1 cellular context compared by ENCODE assay signal in genomic region chr4:1035510-1035909, GRCh38.
TF ChIP-seq lines count a peak whose summit lies in the region.

No MANE protein-coding gene starts in this region.

TF ChIP-seq in HepG2, 621 proteins besides CTCF, POLR2A, EP300 and RAD21 (continued from another document and continues in another):
- TF ChIP-seq CREM (IDR thresholded peaks at IDR 0.05), result no peak
- no peak for TF ChIP-seq CREM (CRISPR knock-in tag; IDR thresholded peaks at IDR 0.05)
- TF ChIP-seq ZSCAN30 (CRISPR knock-in tag; IDR thresholded peaks at IDR 0.05), result no peak
- peak; percentile 62; the same call in 1 of the 2 replicates for TF ChIP-seq PHF21A (CRISPR knock-in tag; IDR thresholded peaks at IDR 0.05)
- TF ChIP-seq SP5 (CRISPR knock-in tag; IDR thresholded peaks at IDR 0.05; ENCODE audit: borderline replicate concordance, low read depth), result no peak
- TF ChIP-seq, protein P1, sequence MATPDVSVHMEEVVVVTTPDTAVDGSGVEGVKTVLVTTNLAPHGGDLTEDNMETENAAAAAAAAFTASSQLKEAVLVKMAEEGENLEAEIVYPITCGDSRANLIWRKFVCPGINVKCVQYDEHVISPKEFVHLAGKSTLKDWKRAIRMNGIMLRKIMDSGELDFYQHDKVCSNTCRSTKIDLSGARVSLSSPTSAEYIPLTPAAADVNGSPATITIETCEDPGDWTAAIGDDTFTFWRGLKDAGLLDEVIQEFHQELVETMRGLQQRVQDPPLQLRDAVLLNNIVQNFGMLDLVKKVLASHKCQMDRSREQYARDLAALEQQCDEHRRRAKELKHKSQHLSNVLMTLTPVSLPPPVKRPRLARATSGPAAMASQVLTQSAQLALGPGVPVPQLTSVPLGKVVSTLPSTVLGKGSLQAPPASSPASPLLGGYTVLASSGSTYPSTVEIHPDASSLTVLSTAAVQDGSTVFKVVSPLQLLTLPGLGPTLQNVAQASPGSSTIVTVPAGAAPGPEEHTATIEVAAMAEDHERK (CRISPR knock-in tag; IDR thresholded peaks at IDR 0.05; ENCODE audit: low read depth), result no peak
- TF ChIP-seq, protein P2, sequence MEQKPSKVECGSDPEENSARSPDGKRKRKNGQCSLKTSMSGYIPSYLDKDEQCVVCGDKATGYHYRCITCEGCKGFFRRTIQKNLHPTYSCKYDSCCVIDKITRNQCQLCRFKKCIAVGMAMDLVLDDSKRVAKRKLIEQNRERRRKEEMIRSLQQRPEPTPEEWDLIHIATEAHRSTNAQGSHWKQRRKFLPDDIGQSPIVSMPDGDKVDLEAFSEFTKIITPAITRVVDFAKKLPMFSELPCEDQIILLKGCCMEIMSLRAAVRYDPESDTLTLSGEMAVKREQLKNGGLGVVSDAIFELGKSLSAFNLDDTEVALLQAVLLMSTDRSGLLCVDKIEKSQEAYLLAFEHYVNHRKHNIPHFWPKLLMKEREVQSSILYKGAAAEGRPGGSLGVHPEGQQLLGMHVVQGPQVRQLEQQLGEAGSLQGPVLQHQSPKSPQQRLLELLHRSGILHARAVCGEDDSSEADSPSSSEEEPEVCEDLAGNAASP (CRISPR knock-in tag; IDR thresholded peaks at IDR 0.05; ENCODE audit: borderline replicate concordance), result no peak
- TF ChIP-seq BCL6 (CRISPR knock-in tag; IDR thresholded peaks at IDR 0.05), result peak; percentile 61
- TF ChIP-seq, protein P3, sequence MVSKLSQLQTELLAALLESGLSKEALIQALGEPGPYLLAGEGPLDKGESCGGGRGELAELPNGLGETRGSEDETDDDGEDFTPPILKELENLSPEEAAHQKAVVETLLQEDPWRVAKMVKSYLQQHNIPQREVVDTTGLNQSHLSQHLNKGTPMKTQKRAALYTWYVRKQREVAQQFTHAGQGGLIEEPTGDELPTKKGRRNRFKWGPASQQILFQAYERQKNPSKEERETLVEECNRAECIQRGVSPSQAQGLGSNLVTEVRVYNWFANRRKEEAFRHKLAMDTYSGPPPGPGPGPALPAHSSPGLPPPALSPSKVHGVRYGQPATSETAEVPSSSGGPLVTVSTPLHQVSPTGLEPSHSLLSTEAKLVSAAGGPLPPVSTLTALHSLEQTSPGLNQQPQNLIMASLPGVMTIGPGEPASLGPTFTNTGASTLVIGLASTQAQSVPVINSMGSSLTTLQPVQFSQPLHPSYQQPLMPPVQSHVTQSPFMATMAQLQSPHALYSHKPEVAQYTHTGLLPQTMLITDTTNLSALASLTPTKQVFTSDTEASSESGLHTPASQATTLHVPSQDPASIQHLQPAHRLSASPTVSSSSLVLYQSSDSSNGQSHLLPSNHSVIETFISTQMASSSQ (IDR thresholded peaks at IDR 0.05; ENCODE audit: low read depth), result no peak
- TF ChIP-seq, protein P3 (CRISPR knock-in tag; IDR thresholded peaks at IDR 0.05; ENCODE audit: borderline replicate concordance), result no peak
- TF ChIP-seq ZBTB2 (CRISPR knock-in tag; IDR thresholded peaks at IDR 0.05; ENCODE audit: low read depth), result no peak
- no peak for TF ChIP-seq PRDM10 (CRISPR knock-in tag; IDR thresholded peaks at IDR 0.05; ENCODE audit: low read depth)
- TF ChIP-seq, protein P4, sequence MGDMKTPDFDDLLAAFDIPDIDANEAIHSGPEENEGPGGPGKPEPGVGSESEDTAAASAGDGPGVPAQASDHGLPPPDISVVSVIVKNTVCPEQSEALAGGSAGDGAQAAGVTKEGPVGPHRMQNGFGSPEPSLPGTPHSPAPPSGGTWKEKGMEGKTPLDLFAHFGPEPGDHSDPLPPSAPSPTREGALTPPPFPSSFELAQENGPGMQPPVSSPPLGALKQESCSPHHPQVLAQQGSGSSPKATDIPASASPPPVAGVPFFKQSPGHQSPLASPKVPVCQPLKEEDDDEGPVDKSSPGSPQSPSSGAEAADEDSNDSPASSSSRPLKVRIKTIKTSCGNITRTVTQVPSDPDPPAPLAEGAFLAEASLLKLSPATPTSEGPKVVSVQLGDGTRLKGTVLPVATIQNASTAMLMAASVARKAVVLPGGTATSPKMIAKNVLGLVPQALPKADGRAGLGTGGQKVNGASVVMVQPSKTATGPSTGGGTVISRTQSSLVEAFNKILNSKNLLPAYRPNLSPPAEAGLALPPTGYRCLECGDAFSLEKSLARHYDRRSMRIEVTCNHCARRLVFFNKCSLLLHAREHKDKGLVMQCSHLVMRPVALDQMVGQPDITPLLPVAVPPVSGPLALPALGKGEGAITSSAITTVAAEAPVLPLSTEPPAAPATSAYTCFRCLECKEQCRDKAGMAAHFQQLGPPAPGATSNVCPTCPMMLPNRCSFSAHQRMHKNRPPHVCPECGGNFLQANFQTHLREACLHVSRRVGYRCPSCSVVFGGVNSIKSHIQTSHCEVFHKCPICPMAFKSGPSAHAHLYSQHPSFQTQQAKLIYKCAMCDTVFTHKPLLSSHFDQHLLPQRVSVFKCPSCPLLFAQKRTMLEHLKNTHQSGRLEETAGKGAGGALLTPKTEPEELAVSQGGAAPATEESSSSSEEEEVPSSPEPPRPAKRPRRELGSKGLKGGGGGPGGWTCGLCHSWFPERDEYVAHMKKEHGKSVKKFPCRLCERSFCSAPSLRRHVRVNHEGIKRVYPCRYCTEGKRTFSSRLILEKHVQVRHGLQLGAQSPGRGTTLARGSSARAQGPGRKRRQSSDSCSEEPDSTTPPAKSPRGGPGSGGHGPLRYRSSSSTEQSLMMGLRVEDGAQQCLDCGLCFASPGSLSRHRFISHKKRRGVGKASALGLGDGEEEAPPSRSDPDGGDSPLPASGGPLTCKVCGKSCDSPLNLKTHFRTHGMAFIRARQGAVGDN (CRISPR knock-in tag; IDR thresholded peaks at IDR 0.05), result peak; percentile 57
- no peak for TF ChIP-seq ZNF362 (CRISPR knock-in tag; IDR thresholded peaks at IDR 0.05; ENCODE audit: borderline replicate concordance)
- TF ChIP-seq TMF1 (CRISPR knock-in tag; IDR thresholded peaks at IDR 0.05; ENCODE audit: low read depth), result no peak
- no peak for TF ChIP-seq SOX13 (IDR thresholded peaks at IDR 0.05)
- TF ChIP-seq SOX13 (CRISPR knock-in tag; conservative IDR thresholded peaks at IDR 0.05 in 1 of 2, IDR thresholded peaks at IDR 0.05 in 1 of 2), result peak in 1 of 2 experiments; percentile 46; a peak in 2 of 4 replicates
- TF ChIP-seq, protein P5, sequence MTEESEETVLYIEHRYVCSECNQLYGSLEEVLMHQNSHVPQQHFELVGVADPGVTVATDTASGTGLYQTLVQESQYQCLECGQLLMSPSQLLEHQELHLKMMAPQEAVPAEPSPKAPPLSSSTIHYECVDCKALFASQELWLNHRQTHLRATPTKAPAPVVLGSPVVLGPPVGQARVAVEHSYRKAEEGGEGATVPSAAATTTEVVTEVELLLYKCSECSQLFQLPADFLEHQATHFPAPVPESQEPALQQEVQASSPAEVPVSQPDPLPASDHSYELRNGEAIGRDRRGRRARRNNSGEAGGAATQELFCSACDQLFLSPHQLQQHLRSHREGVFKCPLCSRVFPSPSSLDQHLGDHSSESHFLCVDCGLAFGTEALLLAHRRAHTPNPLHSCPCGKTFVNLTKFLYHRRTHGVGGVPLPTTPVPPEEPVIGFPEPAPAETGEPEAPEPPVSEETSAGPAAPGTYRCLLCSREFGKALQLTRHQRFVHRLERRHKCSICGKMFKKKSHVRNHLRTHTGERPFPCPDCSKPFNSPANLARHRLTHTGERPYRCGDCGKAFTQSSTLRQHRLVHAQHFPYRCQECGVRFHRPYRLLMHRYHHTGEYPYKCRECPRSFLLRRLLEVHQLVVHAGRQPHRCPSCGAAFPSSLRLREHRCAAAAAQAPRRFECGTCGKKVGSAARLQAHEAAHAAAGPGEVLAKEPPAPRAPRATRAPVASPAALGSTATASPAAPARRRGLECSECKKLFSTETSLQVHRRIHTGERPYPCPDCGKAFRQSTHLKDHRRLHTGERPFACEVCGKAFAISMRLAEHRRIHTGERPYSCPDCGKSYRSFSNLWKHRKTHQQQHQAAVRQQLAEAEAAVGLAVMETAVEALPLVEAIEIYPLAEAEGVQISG (CRISPR knock-in tag; IDR thresholded peaks at IDR 0.05), result no peak
- TF ChIP-seq FOXP1 (IDR thresholded peaks at IDR 0.05), result no peak
- TF ChIP-seq FOXP1 (CRISPR knock-in tag; IDR thresholded peaks at IDR 0.05), result no peak
- no peak for TF ChIP-seq HDAC6 (IDR thresholded peaks at IDR 0.05; ENCODE audit: low read depth, low read length)
- no peak for TF ChIP-seq ZNF563 (CRISPR knock-in tag; IDR thresholded peaks at IDR 0.05)
- no peak for TF ChIP-seq ZNF841 (CRISPR knock-in tag; IDR thresholded peaks at IDR 0.05; ENCODE audit: borderline replicate concordance)
- TF ChIP-seq, protein P6, sequence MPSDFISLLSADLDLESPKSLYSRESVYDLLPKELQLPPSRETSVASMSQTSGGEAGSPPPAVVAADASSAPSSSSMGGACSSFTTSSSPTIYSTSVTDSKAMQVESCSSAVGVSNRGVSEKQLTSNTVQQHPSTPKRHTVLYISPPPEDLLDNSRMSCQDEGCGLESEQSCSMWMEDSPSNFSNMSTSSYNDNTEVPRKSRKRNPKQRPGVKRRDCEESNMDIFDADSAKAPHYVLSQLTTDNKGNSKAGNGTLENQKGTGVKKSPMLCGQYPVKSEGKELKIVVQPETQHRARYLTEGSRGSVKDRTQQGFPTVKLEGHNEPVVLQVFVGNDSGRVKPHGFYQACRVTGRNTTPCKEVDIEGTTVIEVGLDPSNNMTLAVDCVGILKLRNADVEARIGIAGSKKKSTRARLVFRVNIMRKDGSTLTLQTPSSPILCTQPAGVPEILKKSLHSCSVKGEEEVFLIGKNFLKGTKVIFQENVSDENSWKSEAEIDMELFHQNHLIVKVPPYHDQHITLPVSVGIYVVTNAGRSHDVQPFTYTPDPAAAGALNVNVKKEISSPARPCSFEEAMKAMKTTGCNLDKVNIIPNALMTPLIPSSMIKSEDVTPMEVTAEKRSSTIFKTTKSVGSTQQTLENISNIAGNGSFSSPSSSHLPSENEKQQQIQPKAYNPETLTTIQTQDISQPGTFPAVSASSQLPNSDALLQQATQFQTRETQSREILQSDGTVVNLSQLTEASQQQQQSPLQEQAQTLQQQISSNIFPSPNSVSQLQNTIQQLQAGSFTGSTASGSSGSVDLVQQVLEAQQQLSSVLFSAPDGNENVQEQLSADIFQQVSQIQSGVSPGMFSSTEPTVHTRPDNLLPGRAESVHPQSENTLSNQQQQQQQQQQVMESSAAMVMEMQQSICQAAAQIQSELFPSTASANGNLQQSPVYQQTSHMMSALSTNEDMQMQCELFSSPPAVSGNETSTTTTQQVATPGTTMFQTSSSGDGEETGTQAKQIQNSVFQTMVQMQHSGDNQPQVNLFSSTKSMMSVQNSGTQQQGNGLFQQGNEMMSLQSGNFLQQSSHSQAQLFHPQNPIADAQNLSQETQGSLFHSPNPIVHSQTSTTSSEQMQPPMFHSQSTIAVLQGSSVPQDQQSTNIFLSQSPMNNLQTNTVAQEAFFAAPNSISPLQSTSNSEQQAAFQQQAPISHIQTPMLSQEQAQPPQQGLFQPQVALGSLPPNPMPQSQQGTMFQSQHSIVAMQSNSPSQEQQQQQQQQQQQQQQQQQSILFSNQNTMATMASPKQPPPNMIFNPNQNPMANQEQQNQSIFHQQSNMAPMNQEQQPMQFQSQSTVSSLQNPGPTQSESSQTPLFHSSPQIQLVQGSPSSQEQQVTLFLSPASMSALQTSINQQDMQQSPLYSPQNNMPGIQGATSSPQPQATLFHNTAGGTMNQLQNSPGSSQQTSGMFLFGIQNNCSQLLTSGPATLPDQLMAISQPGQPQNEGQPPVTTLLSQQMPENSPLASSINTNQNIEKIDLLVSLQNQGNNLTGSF (CRISPR knock-in tag; IDR thresholded peaks at IDR 0.05), result no peak
